ENCODE assay signal across 26 cellular contexts in genomic region chr5:57581772-57582171, GRCh38.
"Had no signal": no experiment of that assay in that cellular context is flagged by ENCODE, and none has a peak within 500 bp of the region (broad histone marks: within the 10 kb centered on the region; RNA-seq: fewer than 3 reads in every experiment).

No MANE protein-coding gene starts in this region.

- H3K9me3 ChIP-seq: lower lobe of right lung, mucosa of descending colon, neutrophil, ovary, transverse colon had no signal

- H3K36me3 ChIP-seq: brain microvascular endothelial cell, heart right ventricle, lower lobe of right lung, neutrophil, ovary, sigmoid colon, transverse colon had no signal

- H3K4me2 ChIP-seq: smooth muscle cell had no signal

- H3K27ac ChIP-seq: brain microvascular endothelial cell, lower lobe of right lung, neutrophil, ovary, sigmoid colon had no signal

- FAIRE-seq: endothelial cell of umbilical vein had no signal

- DNase-seq: activated CD4-positive, alpha-beta memory T cell treated with anti-CD3 and anti-CD28 coated beads, Interleukin-2, amount 10 ng/mL, durations not matched to agents 7 days and 5 days; activated CD4-positive, alpha-beta T cell treated with anti-CD3 and anti-CD28 coated beads, Interleukin-2, amount 10 ng/mL, durations not matched to agents 7 days and 5 days; activated CD4-positive, CD25-positive, alpha-beta regulatory T cell treated with anti-CD3 and anti-CD28 coated beads, Interleukin-2, amount 50 U/mL, for 72 hours; activated naive CD4-positive, alpha-beta T cell; activated T-cell treated with anti-CD3 and anti-CD28 coated beads, Interleukin-2, amount 50 U/mL, for 48 hours; anterior cingulate cortex; brain microvascular endothelial cell; caudate nucleus; cortex of kidney; heart right ventricle; lower lobe of right lung; mucosa of descending colon; ovary; retina; sigmoid colon; stimulated activated CD4-positive, alpha-beta T cell treated with anti-CD3 and anti-CD28 coated beads, Interleukin-1b, Interleukin-23, amount 100 ng/mL, for 48 hours; stimulated activated CD4-positive, alpha-beta T cell treated with anti-CD3 and anti-CD28 coated beads, Interleukin-4, amount 100 ng/mL, for 4 hours; stimulated activated CD8-positive, alpha-beta memory T cell treated with anti-CD3 and anti-CD28 coated beads, Interleukin-4, amount 100 ng/mL, for 48 hours; T-helper 2 cell; transverse colon had no signal

- H3K27me3 ChIP-seq: brain microvascular endothelial cell, heart right ventricle, neutrophil, ovary, sigmoid colon, transverse colon had no signal

- ATAC-seq: activated naive CD4-positive, alpha-beta T cell treated with anti-CD3 and anti-CD28 coated beads, Interleukin-2, amount 50 U/mL, for 72 hours; left lobe of liver; lower lobe of right lung; mucosa of descending colon; stimulated activated memory B cell treated with anti-CD40 and anti-IgM and Interleukin-4, amounts not matched to agents 10 μg/mL and 1 μg/mL and 100 μg/mL, for 72 hours had no signal

- H3K4me1 ChIP-seq: lower lobe of right lung, transverse colon had no signal

- H3K4me3 ChIP-seq: heart right ventricle, lower lobe of right lung, mucosa of descending colon, ovary, sigmoid colon, smooth muscle cell, transverse colon had no signal
